ENCODE assay signal across 1 cellular context in the genomic region with DNA sequence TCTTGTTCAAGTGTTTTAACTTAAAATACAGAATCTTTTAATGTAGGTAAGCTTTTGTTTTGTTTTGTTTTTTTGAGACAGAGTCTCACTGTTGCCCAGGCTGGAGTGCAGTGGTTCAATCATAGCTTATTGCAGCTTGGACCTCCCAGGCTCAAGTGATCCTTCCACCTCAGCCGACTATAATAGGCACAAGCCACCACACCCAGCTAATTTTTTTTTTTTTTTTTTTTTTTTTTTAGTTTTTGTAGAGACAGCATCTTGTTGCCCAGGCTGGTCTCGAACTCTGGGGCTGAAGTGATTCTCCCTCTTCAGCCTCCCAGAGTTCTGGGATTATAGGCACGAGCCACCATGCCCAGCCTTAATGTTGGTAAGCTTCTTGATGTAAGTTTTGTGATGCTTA.
TF ChIP-seq lines count a peak whose summit lies in the region.

No MANE protein-coding gene starts in this region.

TF ChIP-seq in endothelial cell of umbilical vein, 7 proteins besides CTCF, POLR2A, EP300 and RAD21:
- TF ChIP-seq POLR2AphosphoS5 (IDR thresholded peaks at IDR 0.05; ENCODE audit: insufficient read depth, low read depth, low read length): no peak
- no peak for TF ChIP-seq JUN (IDR thresholded peaks at IDR 0.05; ENCODE audit: borderline replicate concordance, insufficient read depth, insufficient read length, low read depth)
- TF ChIP-seq FOS (IDR thresholded peaks at IDR 0.05; ENCODE audit: borderline replicate concordance, insufficient read depth, low read length): no peak
- TF ChIP-seq MYC (IDR thresholded peaks at IDR 0.05; ENCODE audit: low read depth, low read length): no peak
- TF ChIP-seq EZH2 (IDR thresholded peaks at IDR 0.05; ENCODE audit: borderline replicate concordance, low read depth, low read length, severe bottlenecking): no peak
- TF ChIP-seq GATA2 (IDR thresholded peaks at IDR 0.05; ENCODE audit: insufficient read depth, insufficient read length, low read depth, low read length): no peak
- TF ChIP-seq, protein P1, sequence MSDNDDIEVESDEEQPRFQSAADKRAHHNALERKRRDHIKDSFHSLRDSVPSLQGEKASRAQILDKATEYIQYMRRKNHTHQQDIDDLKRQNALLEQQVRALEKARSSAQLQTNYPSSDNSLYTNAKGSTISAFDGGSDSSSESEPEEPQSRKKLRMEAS (IDR thresholded peaks at IDR 0.05; ENCODE audit: insufficient read depth, insufficient read length): no peak
